In the genomic region with DNA sequence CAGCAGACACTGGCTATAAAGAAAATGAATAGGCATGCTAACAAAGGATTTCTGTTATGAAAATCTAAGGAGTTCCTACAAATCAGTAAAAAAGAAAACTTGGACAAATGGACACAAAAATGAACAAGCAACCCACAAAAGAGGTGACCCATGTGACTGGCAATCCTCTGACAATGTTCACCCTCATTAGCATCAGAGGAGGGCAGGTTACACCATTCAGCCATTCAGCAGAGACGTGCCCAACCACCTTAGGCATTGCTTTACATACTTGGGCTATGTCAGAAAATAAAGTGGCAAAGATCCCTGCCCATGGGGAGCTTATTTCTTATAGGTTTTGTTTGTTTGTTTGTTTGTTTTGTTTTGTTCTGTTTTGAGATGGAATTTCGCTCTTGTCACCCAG, we compare ENCODE assay signal across 20 cellular contexts.
"Had no signal": no experiment of that assay in that cellular context is flagged by ENCODE, and none has a peak within 500 bp of the region (broad histone marks: within the 10 kb centered on the region; RNA-seq: fewer than 3 reads in every experiment).

No MANE protein-coding gene starts in this region.

- ATAC-seq: activated T-helper 17 cell treated with anti-CD3 and anti-CD28 coated beads, Interleukin-2, amount 50 U/mL, for 72 hours; T-cell had no signal

- H3K4me3 ChIP-seq: SK-N-MC had no signal

- DNase-seq: activated B cell treated with CpG ODN at 0.5 μM for 24 hours; activated CD4-positive, alpha-beta memory T cell treated with anti-CD3 and anti-CD28 coated beads for 36 hours; activated CD4-positive, alpha-beta T cell treated with anti-CD3 and anti-CD28 coated beads, Interleukin-2, amount 10 ng/mL, durations not matched to agents 7 days and 5 days; activated CD8-positive, alpha-beta memory T cell treated with anti-CD3 and anti-CD28 coated beads for 24 hours; activated gamma-delta T cell; activated naive CD4-positive, alpha-beta T cell treated with anti-CD3 and anti-CD28 coated beads for 36 hours; activated T-cell treated with anti-CD3 and anti-CD28 coated beads, Interleukin-2, amount 50 U/mL, for 48 hours; cerebellar nuclear complex; Kasumi-1; NCI-H1105 treated with DMSO at 0.1 percent for 48 hours; NCI-H146; NCI-H187 treated with DMSO at 0.1 percent for 48 hours; NCI-H2081 treated with DMSO at 0.1 percent for 48 hours; NCI-H446; SIG-M5; T-cell; T-helper 2 cell; T1000 had no signal

- H3K27ac ChIP-seq: SK-N-MC had no signal
